1 cellular context compared by ENCODE assay signal in genomic region chr19:32896516-32897214, GRCh38.
TF ChIP-seq lines count a peak whose summit lies in the region.

No MANE protein-coding gene starts in this region.

TF ChIP-seq in GM12878, 131 proteins besides CTCF, POLR2A, EP300 and RAD21:
- no peak for TF ChIP-seq TCF7 (IDR thresholded peaks at IDR 0.05; ENCODE audit: borderline replicate concordance)
- no peak for TF ChIP-seq ZNF592 (IDR thresholded peaks at IDR 0.05)
- TF ChIP-seq RUNX3 (IDR thresholded peaks at IDR 0.05; ENCODE audit: low read length), result peak; percentile 47
- TF ChIP-seq NR2C2 (IDR thresholded peaks at IDR 0.05; ENCODE audit: borderline replicate concordance, control insufficient read depth, insufficient read length, low read depth), result no peak
- TF ChIP-seq ZBTB33 (IDR thresholded peaks at IDR 0.05), result no peak
- no peak for TF ChIP-seq MEF2B (IDR thresholded peaks at IDR 0.05; ENCODE audit: partially characterized antibody, poor library complexity, severe bottlenecking)
